Comparison of ENCODE assay signal across 1 cellular context in the genomic region with DNA sequence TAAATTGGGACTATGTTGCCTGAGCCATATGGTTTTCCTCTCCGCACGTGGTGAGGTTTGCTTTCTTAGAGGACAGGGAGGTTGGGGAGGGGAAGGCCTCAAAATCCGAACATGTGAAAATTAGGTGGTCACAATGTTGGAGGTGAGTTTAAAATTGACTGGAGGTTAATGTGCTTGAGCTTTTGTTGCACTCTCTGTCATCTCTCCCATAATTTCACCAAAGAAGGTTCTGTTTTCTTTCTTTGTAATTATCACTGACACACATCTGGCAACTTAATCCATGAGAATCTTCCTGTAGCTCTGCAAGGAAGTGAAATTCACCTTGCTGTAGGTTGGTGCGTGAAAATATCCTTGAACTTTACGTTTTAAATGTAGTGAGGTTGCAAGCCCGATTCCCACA.
TF ChIP-seq lines count a peak whose summit lies in the region.

No MANE protein-coding gene starts in this region.

TF ChIP-seq in GM23338, 12 proteins besides CTCF, POLR2A, EP300 and RAD21 (continued from another document):
- TF ChIP-seq CREB1 (CRISPR knock-in tag; IDR thresholded peaks at IDR 0.05; ENCODE audit: low read depth), result no peak
- TF ChIP-seq STAT1 (IDR thresholded peaks at IDR 0.05; ENCODE audit: unreplicated experiment), result no peak
- TF ChIP-seq EZH2phosphoT487 (IDR thresholded peaks at IDR 0.05; ENCODE audit: unreplicated experiment), result no peak
- no peak for TF ChIP-seq NANOG (IDR thresholded peaks at IDR 0.05; ENCODE audit: borderline replicate concordance)
